In the genomic region with DNA sequence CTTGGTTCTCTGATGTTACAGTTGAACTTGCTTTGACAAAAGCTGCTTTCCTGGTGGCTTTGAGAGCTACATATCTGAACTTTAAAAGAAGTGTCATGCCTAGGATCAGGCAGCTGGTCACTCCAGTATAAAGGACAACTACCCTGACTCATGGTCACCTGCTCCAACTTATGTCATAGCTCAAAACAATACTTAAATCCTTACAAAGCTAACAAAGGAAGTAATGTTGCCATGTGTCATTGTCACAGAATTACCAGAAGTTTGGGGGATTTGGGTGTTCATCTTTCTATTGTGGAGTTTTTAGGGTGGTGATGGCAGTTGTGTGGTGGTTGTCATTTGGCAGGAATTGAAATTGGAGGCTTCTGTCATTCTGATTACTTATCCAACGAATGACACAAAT, we compare ENCODE assay signal across 2 cellular contexts.
TF ChIP-seq lines count a peak whose summit lies in the region.

No MANE protein-coding gene starts in this region.

TF ChIP-seq in A549, 52 proteins besides CTCF, POLR2A, EP300 and RAD21:
- TF ChIP-seq, protein P1, sequence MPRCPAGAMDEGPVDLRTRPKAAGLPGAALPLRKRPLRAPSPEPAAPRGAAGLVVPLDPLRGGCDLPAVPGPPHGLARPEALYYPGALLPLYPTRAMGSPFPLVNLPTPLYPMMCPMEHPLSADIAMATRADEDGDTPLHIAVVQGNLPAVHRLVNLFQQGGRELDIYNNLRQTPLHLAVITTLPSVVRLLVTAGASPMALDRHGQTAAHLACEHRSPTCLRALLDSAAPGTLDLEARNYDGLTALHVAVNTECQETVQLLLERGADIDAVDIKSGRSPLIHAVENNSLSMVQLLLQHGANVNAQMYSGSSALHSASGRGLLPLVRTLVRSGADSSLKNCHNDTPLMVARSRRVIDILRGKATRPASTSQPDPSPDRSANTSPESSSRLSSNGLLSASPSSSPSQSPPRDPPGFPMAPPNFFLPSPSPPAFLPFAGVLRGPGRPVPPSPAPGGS (IDR thresholded peaks at IDR 0.05), result no peak
- TF ChIP-seq KDM1A (IDR thresholded peaks at IDR 0.05; ENCODE audit: low read depth), result no peak
- no peak for TF ChIP-seq HOXA7 (CRISPR knock-in tag; IDR thresholded peaks at IDR 0.05)
- no peak for TF ChIP-seq EHF (CRISPR knock-in tag; IDR thresholded peaks at IDR 0.05)
- no peak for TF ChIP-seq KDM5A (IDR thresholded peaks at IDR 0.05)
- TF ChIP-seq, protein P2, sequence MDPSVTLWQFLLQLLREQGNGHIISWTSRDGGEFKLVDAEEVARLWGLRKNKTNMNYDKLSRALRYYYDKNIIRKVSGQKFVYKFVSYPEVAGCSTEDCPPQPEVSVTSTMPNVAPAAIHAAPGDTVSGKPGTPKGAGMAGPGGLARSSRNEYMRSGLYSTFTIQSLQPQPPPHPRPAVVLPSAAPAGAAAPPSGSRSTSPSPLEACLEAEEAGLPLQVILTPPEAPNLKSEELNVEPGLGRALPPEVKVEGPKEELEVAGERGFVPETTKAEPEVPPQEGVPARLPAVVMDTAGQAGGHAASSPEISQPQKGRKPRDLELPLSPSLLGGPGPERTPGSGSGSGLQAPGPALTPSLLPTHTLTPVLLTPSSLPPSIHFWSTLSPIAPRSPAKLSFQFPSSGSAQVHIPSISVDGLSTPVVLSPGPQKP (IDR thresholded peaks at IDR 0.05; ENCODE audit: low read depth, low read length), result no peak
- no peak for TF ChIP-seq ESRRA (IDR thresholded peaks at IDR 0.05; ENCODE audit: borderline replicate concordance, low read length)
- TF ChIP-seq CHD2 (IDR thresholded peaks at IDR 0.05; ENCODE audit: low read length, partially characterized antibody), result no peak
- no peak for TF ChIP-seq JUN (IDR thresholded peaks at IDR 0.05)
- TF ChIP-seq FOXS1 (CRISPR knock-in tag; IDR thresholded peaks at IDR 0.05), result no peak
- TF ChIP-seq, protein P3, sequence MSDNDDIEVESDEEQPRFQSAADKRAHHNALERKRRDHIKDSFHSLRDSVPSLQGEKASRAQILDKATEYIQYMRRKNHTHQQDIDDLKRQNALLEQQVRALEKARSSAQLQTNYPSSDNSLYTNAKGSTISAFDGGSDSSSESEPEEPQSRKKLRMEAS (IDR thresholded peaks at IDR 0.05), result no peak
- TF ChIP-seq ZFP36 (IDR thresholded peaks at IDR 0.05; ENCODE audit: borderline replicate concordance, partially characterized antibody), result no peak
- TF ChIP-seq HDAC2 (IDR thresholded peaks at IDR 0.05), result no peak

TF ChIP-seq in GM23338, 12 proteins besides CTCF, POLR2A, EP300 and RAD21 (continued from another document):
- TF ChIP-seq, protein P4, sequence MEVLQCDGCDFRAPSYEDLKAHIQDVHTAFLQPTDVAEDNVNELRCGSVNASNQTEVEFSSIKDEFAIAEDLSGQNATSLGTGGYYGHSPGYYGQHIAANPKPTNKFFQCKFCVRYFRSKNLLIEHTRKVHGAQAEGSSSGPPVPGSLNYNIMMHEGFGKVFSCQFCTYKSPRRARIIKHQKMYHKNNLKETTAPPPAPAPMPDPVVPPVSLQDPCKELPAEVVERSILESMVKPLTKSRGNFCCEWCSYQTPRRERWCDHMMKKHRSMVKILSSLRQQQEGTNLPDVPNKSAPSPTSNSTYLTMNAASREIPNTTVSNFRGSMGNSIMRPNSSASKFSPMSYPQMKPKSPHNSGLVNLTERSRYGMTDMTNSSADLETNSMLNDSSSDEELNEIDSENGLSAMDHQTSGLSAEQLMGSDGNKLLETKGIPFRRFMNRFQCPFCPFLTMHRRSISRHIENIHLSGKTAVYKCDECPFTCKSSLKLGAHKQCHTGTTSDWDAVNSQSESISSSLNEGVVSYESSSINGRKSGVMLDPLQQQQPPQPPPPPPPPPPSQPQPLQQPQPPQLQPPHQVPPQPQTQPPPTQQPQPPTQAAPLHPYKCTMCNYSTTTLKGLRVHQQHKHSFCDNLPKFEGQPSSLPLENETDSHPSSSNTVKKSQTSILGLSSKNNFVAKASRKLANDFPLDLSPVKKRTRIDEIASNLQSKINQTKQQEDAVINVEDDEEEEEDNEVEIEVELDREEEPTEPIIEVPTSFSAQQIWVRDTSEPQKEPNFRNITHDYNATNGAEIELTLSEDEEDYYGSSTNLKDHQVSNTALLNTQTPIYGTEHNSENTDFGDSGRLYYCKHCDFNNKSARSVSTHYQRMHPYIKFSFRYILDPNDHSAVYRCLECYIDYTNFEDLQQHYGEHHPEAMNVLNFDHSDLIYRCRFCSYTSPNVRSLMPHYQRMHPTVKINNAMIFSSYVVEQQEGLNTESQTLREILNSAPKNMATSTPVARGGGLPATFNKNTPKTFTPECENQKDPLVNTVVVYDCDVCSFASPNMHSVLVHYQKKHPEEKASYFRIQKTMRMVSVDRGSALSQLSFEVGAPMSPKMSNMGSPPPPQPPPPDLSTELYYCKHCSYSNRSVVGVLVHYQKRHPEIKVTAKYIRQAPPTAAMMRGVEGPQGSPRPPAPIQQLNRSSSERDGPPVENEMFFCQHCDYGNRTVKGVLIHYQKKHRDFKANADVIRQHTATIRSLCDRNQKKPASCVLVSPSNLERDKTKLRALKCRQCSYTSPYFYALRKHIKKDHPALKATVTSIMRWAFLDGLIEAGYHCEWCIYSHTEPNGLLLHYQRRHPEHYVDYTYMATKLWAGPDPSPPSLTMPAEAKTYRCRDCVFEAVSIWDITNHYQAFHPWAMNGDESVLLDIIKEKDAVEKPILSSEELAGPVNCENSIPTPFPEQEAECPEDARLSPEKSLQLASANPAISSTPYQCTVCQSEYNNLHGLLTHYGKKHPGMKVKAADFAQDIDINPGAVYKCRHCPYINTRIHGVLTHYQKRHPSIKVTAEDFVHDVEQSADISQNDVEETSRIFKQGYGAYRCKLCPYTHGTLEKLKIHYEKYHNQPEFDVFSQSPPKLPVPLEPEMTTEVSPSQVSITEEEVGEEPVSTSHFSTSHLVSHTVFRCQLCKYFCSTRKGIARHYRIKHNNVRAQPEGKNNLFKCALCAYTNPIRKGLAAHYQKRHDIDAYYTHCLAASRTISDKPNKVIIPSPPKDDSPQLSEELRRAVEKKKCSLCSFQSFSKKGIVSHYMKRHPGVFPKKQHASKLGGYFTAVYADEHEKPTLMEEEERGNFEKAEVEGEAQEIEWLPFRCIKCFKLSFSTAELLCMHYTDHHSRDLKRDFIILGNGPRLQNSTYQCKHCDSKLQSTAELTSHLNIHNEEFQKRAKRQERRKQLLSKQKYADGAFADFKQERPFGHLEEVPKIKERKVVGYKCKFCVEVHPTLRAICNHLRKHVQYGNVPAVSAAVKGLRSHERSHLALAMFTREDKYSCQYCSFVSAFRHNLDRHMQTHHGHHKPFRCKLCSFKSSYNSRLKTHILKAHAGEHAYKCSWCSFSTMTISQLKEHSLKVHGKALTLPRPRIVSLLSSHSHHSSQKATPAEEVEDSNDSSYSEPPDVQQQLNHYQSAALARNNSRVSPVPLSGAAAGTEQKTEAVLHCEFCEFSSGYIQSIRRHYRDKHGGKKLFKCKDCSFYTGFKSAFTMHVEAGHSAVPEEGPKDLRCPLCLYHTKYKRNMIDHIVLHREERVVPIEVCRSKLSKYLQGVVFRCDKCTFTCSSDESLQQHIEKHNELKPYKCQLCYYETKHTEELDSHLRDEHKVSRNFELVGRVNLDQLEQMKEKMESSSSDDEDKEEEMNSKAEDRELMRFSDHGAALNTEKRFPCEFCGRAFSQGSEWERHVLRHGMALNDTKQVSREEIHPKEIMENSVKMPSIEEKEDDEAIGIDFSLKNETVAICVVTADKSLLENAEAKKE (CRISPR knock-in tag; IDR thresholded peaks at IDR 0.05), result no peak
- TF ChIP-seq, protein P5, sequence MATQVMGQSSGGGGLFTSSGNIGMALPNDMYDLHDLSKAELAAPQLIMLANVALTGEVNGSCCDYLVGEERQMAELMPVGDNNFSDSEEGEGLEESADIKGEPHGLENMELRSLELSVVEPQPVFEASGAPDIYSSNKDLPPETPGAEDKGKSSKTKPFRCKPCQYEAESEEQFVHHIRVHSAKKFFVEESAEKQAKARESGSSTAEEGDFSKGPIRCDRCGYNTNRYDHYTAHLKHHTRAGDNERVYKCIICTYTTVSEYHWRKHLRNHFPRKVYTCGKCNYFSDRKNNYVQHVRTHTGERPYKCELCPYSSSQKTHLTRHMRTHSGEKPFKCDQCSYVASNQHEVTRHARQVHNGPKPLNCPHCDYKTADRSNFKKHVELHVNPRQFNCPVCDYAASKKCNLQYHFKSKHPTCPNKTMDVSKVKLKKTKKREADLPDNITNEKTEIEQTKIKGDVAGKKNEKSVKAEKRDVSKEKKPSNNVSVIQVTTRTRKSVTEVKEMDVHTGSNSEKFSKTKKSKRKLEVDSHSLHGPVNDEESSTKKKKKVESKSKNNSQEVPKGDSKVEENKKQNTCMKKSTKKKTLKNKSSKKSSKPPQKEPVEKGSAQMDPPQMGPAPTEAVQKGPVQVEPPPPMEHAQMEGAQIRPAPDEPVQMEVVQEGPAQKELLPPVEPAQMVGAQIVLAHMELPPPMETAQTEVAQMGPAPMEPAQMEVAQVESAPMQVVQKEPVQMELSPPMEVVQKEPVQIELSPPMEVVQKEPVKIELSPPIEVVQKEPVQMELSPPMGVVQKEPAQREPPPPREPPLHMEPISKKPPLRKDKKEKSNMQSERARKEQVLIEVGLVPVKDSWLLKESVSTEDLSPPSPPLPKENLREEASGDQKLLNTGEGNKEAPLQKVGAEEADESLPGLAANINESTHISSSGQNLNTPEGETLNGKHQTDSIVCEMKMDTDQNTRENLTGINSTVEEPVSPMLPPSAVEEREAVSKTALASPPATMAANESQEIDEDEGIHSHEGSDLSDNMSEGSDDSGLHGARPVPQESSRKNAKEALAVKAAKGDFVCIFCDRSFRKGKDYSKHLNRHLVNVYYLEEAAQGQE (IDR thresholded peaks at IDR 0.05; ENCODE audit: unreplicated experiment), result no peak
- TF ChIP-seq, protein P6, sequence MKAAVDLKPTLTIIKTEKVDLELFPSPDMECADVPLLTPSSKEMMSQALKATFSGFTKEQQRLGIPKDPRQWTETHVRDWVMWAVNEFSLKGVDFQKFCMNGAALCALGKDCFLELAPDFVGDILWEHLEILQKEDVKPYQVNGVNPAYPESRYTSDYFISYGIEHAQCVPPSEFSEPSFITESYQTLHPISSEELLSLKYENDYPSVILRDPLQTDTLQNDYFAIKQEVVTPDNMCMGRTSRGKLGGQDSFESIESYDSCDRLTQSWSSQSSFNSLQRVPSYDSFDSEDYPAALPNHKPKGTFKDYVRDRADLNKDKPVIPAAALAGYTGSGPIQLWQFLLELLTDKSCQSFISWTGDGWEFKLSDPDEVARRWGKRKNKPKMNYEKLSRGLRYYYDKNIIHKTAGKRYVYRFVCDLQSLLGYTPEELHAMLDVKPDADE (IDR thresholded peaks at IDR 0.05), result no peak
- TF ChIP-seq ZNF114 (CRISPR knock-in tag; IDR thresholded peaks at IDR 0.05) (no peak), NANOG (IDR thresholded peaks at IDR 0.05; ENCODE audit: borderline replicate concordance) (no peak)
